1 cellular context compared by ENCODE assay signal in genomic region chr12:53268009-53268636, GRCh38.
TF ChIP-seq lines count a peak whose summit lies in the region.

Gene ESPL1 (plus strand): TSS chr12:53268299. CDS start chr12:53268767, 468 bp downstream.

TF ChIP-seq in WTC11, 78 proteins besides CTCF, POLR2A, EP300 and RAD21 (continued from another document and continues in another):
- TF ChIP-seq, protein P1, sequence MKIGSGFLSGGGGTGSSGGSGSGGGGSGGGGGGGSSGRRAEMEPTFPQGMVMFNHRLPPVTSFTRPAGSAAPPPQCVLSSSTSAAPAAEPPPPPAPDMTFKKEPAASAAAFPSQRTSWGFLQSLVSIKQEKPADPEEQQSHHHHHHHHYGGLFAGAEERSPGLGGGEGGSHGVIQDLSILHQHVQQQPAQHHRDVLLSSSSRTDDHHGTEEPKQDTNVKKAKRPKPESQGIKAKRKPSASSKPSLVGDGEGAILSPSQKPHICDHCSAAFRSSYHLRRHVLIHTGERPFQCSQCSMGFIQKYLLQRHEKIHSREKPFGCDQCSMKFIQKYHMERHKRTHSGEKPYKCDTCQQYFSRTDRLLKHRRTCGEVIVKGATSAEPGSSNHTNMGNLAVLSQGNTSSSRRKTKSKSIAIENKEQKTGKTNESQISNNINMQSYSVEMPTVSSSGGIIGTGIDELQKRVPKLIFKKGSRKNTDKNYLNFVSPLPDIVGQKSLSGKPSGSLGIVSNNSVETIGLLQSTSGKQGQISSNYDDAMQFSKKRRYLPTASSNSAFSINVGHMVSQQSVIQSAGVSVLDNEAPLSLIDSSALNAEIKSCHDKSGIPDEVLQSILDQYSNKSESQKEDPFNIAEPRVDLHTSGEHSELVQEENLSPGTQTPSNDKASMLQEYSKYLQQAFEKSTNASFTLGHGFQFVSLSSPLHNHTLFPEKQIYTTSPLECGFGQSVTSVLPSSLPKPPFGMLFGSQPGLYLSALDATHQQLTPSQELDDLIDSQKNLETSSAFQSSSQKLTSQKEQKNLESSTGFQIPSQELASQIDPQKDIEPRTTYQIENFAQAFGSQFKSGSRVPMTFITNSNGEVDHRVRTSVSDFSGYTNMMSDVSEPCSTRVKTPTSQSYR (CRISPR knock-in tag; IDR thresholded peaks at IDR 0.05) = no peak
- TF ChIP-seq ERG (CRISPR knock-in tag; IDR thresholded peaks at IDR 0.05) (no peak), FOXP4 (CRISPR knock-in tag; IDR thresholded peaks at IDR 0.05) (0 out of 2 replicates have a peak, but pooled peaks have one; percentile 17), ELF4 (CRISPR knock-in tag; IDR thresholded peaks at IDR 0.05; ENCODE audit: low read depth) (no peak), JAZF1 (CRISPR knock-in tag; IDR thresholded peaks at IDR 0.05) (no peak), ZNF232 (CRISPR knock-in tag; IDR thresholded peaks at IDR 0.05) (no peak), NFYB (CRISPR knock-in tag; conservative IDR thresholded peaks at IDR 0.05; ENCODE audit: low read depth) (peak; percentile 79), GABPB1 (CRISPR knock-in tag; IDR thresholded peaks at IDR 0.05) (0 out of 2 replicates have a peak, but pooled peaks have one; percentile 27), PREB (CRISPR knock-in tag; IDR thresholded peaks at IDR 0.05; ENCODE audit: borderline replicate concordance) (no peak), TEAD4 (CRISPR knock-in tag; IDR thresholded peaks at IDR 0.05) (no peak), AR (CRISPR knock-in tag; IDR thresholded peaks at IDR 0.05) (no peak), NFATC4 (CRISPR knock-in tag; IDR thresholded peaks at IDR 0.05) (no peak), ZBTB21 (CRISPR knock-in tag; IDR thresholded peaks at IDR 0.05; ENCODE audit: borderline replicate concordance) (no peak), SOX15 (CRISPR knock-in tag; IDR thresholded peaks at IDR 0.05) (no peak), RORB (CRISPR knock-in tag; IDR thresholded peaks at IDR 0.05) (no peak), FOXP1 (CRISPR knock-in tag; IDR thresholded peaks at IDR 0.05; ENCODE audit: borderline replicate concordance) (no peak), ETV6 (CRISPR knock-in tag; IDR thresholded peaks at IDR 0.05) (0 out of 2 replicates have a peak, but pooled peaks have one; percentile 44), ZNF263 (CRISPR knock-in tag; IDR thresholded peaks at IDR 0.05; ENCODE audit: low read depth) (no peak), EMX1 (CRISPR knock-in tag; IDR thresholded peaks at IDR 0.05) (no peak), KAT7 (CRISPR knock-in tag; IDR thresholded peaks at IDR 0.05; ENCODE audit: borderline replicate concordance) (no peak), MAX (CRISPR knock-in tag; IDR thresholded peaks at IDR 0.05) (peak; percentile 84), SMAD4 (CRISPR knock-in tag; IDR thresholded peaks at IDR 0.05) (no peak), CREB1 (CRISPR knock-in tag; IDR thresholded peaks at IDR 0.05) (no peak), ATF3 (CRISPR knock-in tag; conservative IDR thresholded peaks at IDR 0.05) (no peak), ZNF425 (CRISPR knock-in tag; conservative IDR thresholded peaks at IDR 0.05) (no peak), NFE2L1 (CRISPR knock-in tag; IDR thresholded peaks at IDR 0.05) (peak; percentile 58; the same call in 1 of the 2 replicates), ZNF423 (CRISPR knock-in tag; IDR thresholded peaks at IDR 0.05) (no peak)
- TF ChIP-seq, protein P2, sequence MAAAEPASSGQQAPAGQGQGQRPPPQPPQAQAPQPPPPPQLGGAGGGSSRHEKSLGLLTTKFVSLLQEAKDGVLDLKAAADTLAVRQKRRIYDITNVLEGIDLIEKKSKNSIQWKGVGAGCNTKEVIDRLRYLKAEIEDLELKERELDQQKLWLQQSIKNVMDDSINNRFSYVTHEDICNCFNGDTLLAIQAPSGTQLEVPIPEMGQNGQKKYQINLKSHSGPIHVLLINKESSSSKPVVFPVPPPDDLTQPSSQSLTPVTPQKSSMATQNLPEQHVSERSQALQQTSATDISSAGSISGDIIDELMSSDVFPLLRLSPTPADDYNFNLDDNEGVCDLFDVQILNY (CRISPR knock-in tag; IDR thresholded peaks at IDR 0.05) = peak; percentile 77; the same call in 1 of the 2 replicates
- TF ChIP-seq, protein P3, sequence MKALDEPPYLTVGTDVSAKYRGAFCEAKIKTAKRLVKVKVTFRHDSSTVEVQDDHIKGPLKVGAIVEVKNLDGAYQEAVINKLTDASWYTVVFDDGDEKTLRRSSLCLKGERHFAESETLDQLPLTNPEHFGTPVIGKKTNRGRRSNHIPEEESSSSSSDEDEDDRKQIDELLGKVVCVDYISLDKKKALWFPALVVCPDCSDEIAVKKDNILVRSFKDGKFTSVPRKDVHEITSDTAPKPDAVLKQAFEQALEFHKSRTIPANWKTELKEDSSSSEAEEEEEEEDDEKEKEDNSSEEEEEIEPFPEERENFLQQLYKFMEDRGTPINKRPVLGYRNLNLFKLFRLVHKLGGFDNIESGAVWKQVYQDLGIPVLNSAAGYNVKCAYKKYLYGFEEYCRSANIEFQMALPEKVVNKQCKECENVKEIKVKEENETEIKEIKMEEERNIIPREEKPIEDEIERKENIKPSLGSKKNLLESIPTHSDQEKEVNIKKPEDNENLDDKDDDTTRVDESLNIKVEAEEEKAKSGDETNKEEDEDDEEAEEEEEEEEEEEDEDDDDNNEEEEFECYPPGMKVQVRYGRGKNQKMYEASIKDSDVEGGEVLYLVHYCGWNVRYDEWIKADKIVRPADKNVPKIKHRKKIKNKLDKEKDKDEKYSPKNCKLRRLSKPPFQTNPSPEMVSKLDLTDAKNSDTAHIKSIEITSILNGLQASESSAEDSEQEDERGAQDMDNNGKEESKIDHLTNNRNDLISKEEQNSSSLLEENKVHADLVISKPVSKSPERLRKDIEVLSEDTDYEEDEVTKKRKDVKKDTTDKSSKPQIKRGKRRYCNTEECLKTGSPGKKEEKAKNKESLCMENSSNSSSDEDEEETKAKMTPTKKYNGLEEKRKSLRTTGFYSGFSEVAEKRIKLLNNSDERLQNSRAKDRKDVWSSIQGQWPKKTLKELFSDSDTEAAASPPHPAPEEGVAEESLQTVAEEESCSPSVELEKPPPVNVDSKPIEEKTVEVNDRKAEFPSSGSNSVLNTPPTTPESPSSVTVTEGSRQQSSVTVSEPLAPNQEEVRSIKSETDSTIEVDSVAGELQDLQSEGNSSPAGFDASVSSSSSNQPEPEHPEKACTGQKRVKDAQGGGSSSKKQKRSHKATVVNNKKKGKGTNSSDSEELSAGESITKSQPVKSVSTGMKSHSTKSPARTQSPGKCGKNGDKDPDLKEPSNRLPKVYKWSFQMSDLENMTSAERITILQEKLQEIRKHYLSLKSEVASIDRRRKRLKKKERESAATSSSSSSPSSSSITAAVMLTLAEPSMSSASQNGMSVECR (CRISPR knock-in tag; IDR thresholded peaks at IDR 0.05; ENCODE audit: borderline replicate concordance) = peak; percentile 88; the same call in 1 of the 2 replicates
- TF ChIP-seq, protein P4, sequence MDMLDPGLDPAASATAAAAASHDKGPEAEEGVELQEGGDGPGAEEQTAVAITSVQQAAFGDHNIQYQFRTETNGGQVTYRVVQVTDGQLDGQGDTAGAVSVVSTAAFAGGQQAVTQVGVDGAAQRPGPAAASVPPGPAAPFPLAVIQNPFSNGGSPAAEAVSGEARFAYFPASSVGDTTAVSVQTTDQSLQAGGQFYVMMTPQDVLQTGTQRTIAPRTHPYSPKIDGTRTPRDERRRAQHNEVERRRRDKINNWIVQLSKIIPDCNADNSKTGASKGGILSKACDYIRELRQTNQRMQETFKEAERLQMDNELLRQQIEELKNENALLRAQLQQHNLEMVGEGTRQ (CRISPR knock-in tag; IDR thresholded peaks at IDR 0.05) = no peak
- TF ChIP-seq, protein P5, sequence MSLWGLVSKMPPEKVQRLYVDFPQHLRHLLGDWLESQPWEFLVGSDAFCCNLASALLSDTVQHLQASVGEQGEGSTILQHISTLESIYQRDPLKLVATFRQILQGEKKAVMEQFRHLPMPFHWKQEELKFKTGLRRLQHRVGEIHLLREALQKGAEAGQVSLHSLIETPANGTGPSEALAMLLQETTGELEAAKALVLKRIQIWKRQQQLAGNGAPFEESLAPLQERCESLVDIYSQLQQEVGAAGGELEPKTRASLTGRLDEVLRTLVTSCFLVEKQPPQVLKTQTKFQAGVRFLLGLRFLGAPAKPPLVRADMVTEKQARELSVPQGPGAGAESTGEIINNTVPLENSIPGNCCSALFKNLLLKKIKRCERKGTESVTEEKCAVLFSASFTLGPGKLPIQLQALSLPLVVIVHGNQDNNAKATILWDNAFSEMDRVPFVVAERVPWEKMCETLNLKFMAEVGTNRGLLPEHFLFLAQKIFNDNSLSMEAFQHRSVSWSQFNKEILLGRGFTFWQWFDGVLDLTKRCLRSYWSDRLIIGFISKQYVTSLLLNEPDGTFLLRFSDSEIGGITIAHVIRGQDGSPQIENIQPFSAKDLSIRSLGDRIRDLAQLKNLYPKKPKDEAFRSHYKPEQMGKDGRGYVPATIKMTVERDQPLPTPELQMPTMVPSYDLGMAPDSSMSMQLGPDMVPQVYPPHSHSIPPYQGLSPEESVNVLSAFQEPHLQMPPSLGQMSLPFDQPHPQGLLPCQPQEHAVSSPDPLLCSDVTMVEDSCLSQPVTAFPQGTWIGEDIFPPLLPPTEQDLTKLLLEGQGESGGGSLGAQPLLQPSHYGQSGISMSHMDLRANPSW (CRISPR knock-in tag; conservative IDR thresholded peaks at IDR 0.05; ENCODE audit: low read depth) = no peak
- TF ChIP-seq, protein P6, sequence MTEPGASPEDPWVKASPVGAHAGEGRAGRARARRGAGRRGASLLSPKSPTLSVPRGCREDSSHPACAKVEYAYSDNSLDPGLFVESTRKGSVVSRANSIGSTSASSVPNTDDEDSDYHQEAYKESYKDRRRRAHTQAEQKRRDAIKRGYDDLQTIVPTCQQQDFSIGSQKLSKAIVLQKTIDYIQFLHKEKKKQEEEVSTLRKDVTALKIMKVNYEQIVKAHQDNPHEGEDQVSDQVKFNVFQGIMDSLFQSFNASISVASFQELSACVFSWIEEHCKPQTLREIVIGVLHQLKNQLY (CRISPR knock-in tag; IDR thresholded peaks at IDR 0.05) = no peak
